Comparison of ENCODE assay signal across 22 cellular contexts in genomic region chr6:25334793-25335192, GRCh38. TPM values are rescaled to one million over a fixed set of nuclear protein-coding genes. Genes with fewer than 3 reads are reported as not detected.
DNase-seq lines count a peak whose midpoint lies in the region; ATAC-seq, FAIRE-seq and TF ChIP-seq lines count a peak whose summit lies in the region.
"Had no signal": no experiment of that assay in that cellular context is flagged by ENCODE, and none has a peak within 500 bp of the region (broad histone marks: within the 10 kb centered on the region; RNA-seq: fewer than 3 reads in every experiment).

No MANE protein-coding gene starts in this region.

- RAD21 ChIA-PET in GM12878 (lab: Charles Lee; ENCODE audit: unreplicated experiment) = interaction anchor here (1.1 to 4.9 kb wide), 5 partner anchors 32 to 155 kb away, joined by 4 to 21 read pairs (median 13); partner anchors contain the start of gene CARMIL1

- no peak for TF ChIP-seq CTCF in GM13976 (IDR thresholded peaks at IDR 0.05; ENCODE audit: borderline replicate concordance, control extremely low read depth, extremely low read depth, insufficient read depth, missing control alignments)
- TF ChIP-seq CTCF in GM12878 (IDR thresholded peaks at IDR 0.05 in 2 of 3, conservative IDR thresholded peaks at IDR 0.05 in 1 of 3; ENCODE audit: control insufficient read depth in 2 of 3, extremely low read depth in 1 of 3, insufficient read depth in 1 of 3, low read depth in 3 of 3, low read length in 3 of 3) = no peak

- BruUV-seq in GM12878 (replicated peaks; lab: Mats Ljungman, UMichigan) = no TSS peak

- in situ Hi-C loops in GM13976 (cut with MboI; ENCODE audit: low sequenced_read_pairs, unreplicated experiment) (no loop called here), GM12878 (cut with MboI) (no loop called here)

- no peak overlapping the region for H2AFZ ChIP-seq in GM12878 (ENCODE audit: control insufficient read depth, low read depth, low read length)
- H2AFZ ChIP-seq: PC-9 had no signal

- FAIRE-seq in GM12878 (lab: Jason Lieb, UNC) (no peak), RCC 7860 (lab: Jason Lieb, UNC) (no peak)
- FAIRE-seq: endothelial cell of umbilical vein, G401.6, GM12891, islet of Langerhans, urothelium cell line had no signal

- no peaks in the 10 kb centered on the region for H3K9me3 ChIP-seq in GM12878 (replicated peaks; ENCODE audit: control insufficient read depth, insufficient read depth, low read length)
- H3K9me3 ChIP-seq: colonic mucosa, lower lobe of right lung, SJSA1, spleen had no signal

- 0 out of 4 replicates have a peak, but pooled peaks cover 0 to 2% of the 10 kb centered on the region in 2 experiments for H3K27me3 ChIP-seq in GM12878 (replicated peaks in 1 of 2; ENCODE audit: control insufficient read depth in 2 of 2, insufficient read depth in 2 of 2, low read length in 1 of 2)
- H3K27me3 ChIP-seq: colonic mucosa, SJSA1, spleen had no signal

- ATAC-seq in GM19463 (IDR thresholded peaks at IDR 0.05; ENCODE audit: unreplicated experiment) = peak; percentile 80
- ATAC-seq in HG02885 (IDR thresholded peaks at IDR 0.05; ENCODE audit: poor library complexity, unreplicated experiment) = peak; percentile 74
- ATAC-seq in GM12878 = peak; percentile 74
- ATAC-seq in HG03045 (IDR thresholded peaks at IDR 0.05; ENCODE audit: unreplicated experiment) = no peak
- ATAC-seq: lower lobe of right lung had no signal

- no peak for TF ChIP-seq RAD21 in GM12878 (IDR thresholded peaks at IDR 0.05; ENCODE audit: insufficient read depth, low read depth, low read length)

- SMC1A ChIA-PET in GM12878 (lab: Charles Lee; ENCODE audit: uncharacterized antibody, unreplicated experiment) = interaction anchor here (0.7 to 4.5 kb wide), 12 partner anchors 11 to 156 kb away, joined by 3 to 29 read pairs (median 3); partner anchors contain the start of gene CARMIL1

- peaks cover 2% of the 10 kb centered on the region for H3K79me2 ChIP-seq in GM12878 (ENCODE audit: control insufficient read depth, insufficient read depth, low read length)

- no peak for TF ChIP-seq POLR2A in GM12878 (IDR thresholded peaks at IDR 0.05; ENCODE audit: low read depth, low read length)

- H4K20me1 ChIP-seq in GM12878 (ENCODE audit: control insufficient read depth, insufficient read depth) = no peaks in the 10 kb centered on the region

- H3K4me1 ChIP-seq in GM12878 (ENCODE audit: control insufficient read depth, insufficient read depth, low read length) = peaks cover 7% of the 10 kb centered on the region

- H3K4me3 ChIP-seq in GM12878 = no peak overlapping the region
- H3K4me3 ChIP-seq: colonic mucosa, lower lobe of right lung, PC-9, SJSA1, spleen had no signal

- WGBS in GM12878 (ENCODE audit: insufficient coverage, insufficient replicate concordance, low lambda C conversion rate, missing lambda C conversion rate) = 14% methylated on average over 4 of the region's 4 CpGs

- intact Hi-C loops in GM12878 (cut with micrococcal nuclease; ENCODE audit: unreplicated experiment) = no loop called here

- POLR2A ChIA-PET in GM12878 (lab: Charles Lee) = interaction anchor here (0.8 to 1.9 kb wide), 3 partner anchors 28 to 39 kb away, joined by 3 to 10 read pairs (median 3); no protein-coding TSS in a partner anchor

- H3K9ac ChIP-seq in GM12878 (ENCODE audit: control insufficient read depth, insufficient read depth, low read length) = no peak overlapping the region

- H3K4me2 ChIP-seq in GM12878 (ENCODE audit: control insufficient read depth, insufficient read depth) = no peak overlapping the region
- H3K4me2 ChIP-seq: PC-9 had no signal

- CTCF ChIA-PET in GM12878 (lab: Yijun Ruan, JAX) = interaction anchor here (0.9 to 1.7 kb wide), 3 partner anchors 12 to 70 kb away, joined by 3 to 4 read pairs (median 4); no protein-coding TSS in a partner anchor

- DNase-seq in GM13976 (ENCODE audit: low spot score) (peak; percentile 37), GM12878 (ENCODE audit: low read depth, low spot score) (no peak), RKO (ENCODE audit: low spot score) (no peak), islet precursor cell (no peak), RCC 7860 (ENCODE audit: low spot score) (no peak)
- DNase-seq: activated CD4-positive, CD25-positive, alpha-beta regulatory T cell; colonic mucosa; lower lobe of right lung; PC-9; spleen; stimulated activated CD4-positive, alpha-beta T cell treated with anti-CD3 and anti-CD28 coated beads, Interleukin-4, amount 100 ng/mL, for 4 hours; T-helper 2 cell had no signal

- no peaks in the 10 kb centered on the region for H3K36me3 ChIP-seq in GM12878 (ENCODE audit: control insufficient read depth in 2 of 2, insufficient read depth in 2 of 2, low read length in 1 of 2)
- H3K36me3 ChIP-seq: colonic mucosa, lower lobe of right lung, SJSA1, spleen had no signal

- TF ChIP-seq EP300 in GM12878 (IDR thresholded peaks at IDR 0.05; ENCODE audit: borderline replicate concordance in 1 of 2, control insufficient read depth in 1 of 2, low read depth in 2 of 2, low read length in 2 of 2) = no peak

- no peak overlapping the region for H3K27ac ChIP-seq in GM12878 (ENCODE audit: control insufficient read depth, insufficient read depth)
- H3K27ac ChIP-seq: C4-2B, colonic mucosa, lower lobe of right lung, PC-9, SJSA1, spleen had no signal

TF ChIP-seq in GM12878, 131 proteins besides CTCF, POLR2A, EP300 and RAD21 (continues in another document):
- TF ChIP-seq ZNF217 (IDR thresholded peaks at IDR 0.05) = no peak
- no peak for TF ChIP-seq TARDBP (IDR thresholded peaks at IDR 0.05; ENCODE audit: borderline replicate concordance)
- no peak for TF ChIP-seq BCL11A (IDR thresholded peaks at IDR 0.05; ENCODE audit: low read depth, low read length)
- TF ChIP-seq NFIC (IDR thresholded peaks at IDR 0.05; ENCODE audit: low read depth, low read length) = no peak
- TF ChIP-seq CUX1 (IDR thresholded peaks at IDR 0.05; ENCODE audit: insufficient replicate concordance, low read depth, low read length) = no peak
- TF ChIP-seq RFX5 (IDR thresholded peaks at IDR 0.05; ENCODE audit: low read depth, low read length) = no peak
- TF ChIP-seq SMARCA5 (IDR thresholded peaks at IDR 0.05) = no peak
- TF ChIP-seq MEF2A (IDR thresholded peaks at IDR 0.05; ENCODE audit: insufficient read depth, low read depth, low read length) = no peak

RNA-seq across cellular contexts. Expression of gene CARMIL1, which starts 55.6 kb away (rescaled TPM):
- total RNA-seq in GM12878 (2013; cell fraction: nucleolus; rRNA removed) = 45.9 and 48.7 TPM in 2 replicates
- total RNA-seq in GM12878 (2014; rRNA removed) (10.2 and 11.9 TPM in 2 replicates), GM12878 (2014; rRNA removed; fragmentation: Illumina TruSeq; extraction: Trizol) (10.6 and 10.7 TPM in 2 replicates), GM12878 (2021) (9.4 and 10.3 TPM in 2 replicates)
- 1.3 TPM for polyA plus RNA-seq in GM12878 (2011; ENCODE audit: low read depth)
- polyA plus RNA-seq in GM12878 (2011; rRNA removed) (9.7 and 11.6 TPM in 2 replicates), GM12878 (2014; fragmentation: Illumina TruSeq; extraction: Trizol) (8.9 and 10.1 TPM in 2 replicates), GM12878 (2014; fragmentation: Nextera tagmentation; extraction: Ambion mirVana) (10 to 100 TPM in 1 of 2 experiments, 1 to 10 TPM in 1; 9.4 to 11.3 TPM), GM12878 (2014; rRNA removed) (5.2 and 6.4 TPM in 2 replicates), GM12878 (2016; fragmentation: Nextera tagmentation; extraction: Ambion mirVana) (10 to 100 TPM; 15.4 to 18.1 TPM)
- 6.1 and 7.5 TPM in 2 replicates for polyA plus RNA-seq in GM12878 (2011; cell fraction: cytosol; rRNA removed)
- 10.6 and 12.8 TPM in 2 replicates for polyA plus RNA-seq in GM12878 (2011; cell fraction: nucleus; rRNA removed)
- polyA plus RNA-seq in GM12878 (2012) = 0.96 and 1.6 TPM in 2 replicates
- polyA minus RNA-seq in GM12878 (2011; rRNA and poly(A)+ RNA removed) = 19.5 and 21.1 TPM in 2 replicates
- polyA minus RNA-seq in GM12878 (2011; cell fraction: cytosol; rRNA and poly(A)+ RNA removed) = 8.6 and 8.9 TPM in 2 replicates
- 14.9 and 22.7 TPM in 2 replicates for polyA minus RNA-seq in GM12878 (2011; cell fraction: nucleus; rRNA and poly(A)+ RNA removed)
